ENCODE assay signal across 22 cellular contexts in genomic region chr5:75018805-75019587, GRCh38. TPM values are rescaled to one million over a fixed set of nuclear protein-coding genes. Genes with fewer than 3 reads are reported as not detected.
DNase-seq lines count a peak whose midpoint lies in the region; FAIRE-seq and TF ChIP-seq lines count a peak whose summit lies in the region.
"Had no signal": no experiment of that assay in that cellular context is flagged by ENCODE, and none has a peak within 500 bp of the region (broad histone marks: within the 10 kb centered on the region; RNA-seq: fewer than 3 reads in every experiment).

No MANE protein-coding gene starts in this region.

- H3K27me3 Mint-ChIP-seq in Calu3 (ENCODE audit: unreplicated experiment), result no peaks in the 10 kb centered on the region

- no peak for TF ChIP-seq CTCF in Calu3 (IDR thresholded peaks at IDR 0.05; ENCODE audit: unreplicated experiment)

- no peak for DNase-seq in Calu3
- DNase-seq in NCI-H226, result peak; percentile 62
- peak; percentile 83 for DNase-seq in cerebellar cortex (ENCODE audit: low spot score)
- no peak for DNase-seq in GDM1 (lab: John Stamatoyannopoulos, UW)
- DNase-seq in SHP77 treated with DMSO at 0.1 percent for 48 hours (lab: John Stamatoyannopoulos, UW), result no peak
- no peak for DNase-seq in KBM-7
- no peak for DNase-seq in iPS-NIHi11 (ENCODE audit: low spot score)
- DNase-seq: 8988T; AML-193; C1 segment of cervical spinal cord; CD8-positive, alpha-beta memory T cell; NCI-H1092 treated with DMSO at 0.1 percent for 48 hours; NCI-H1436 treated with DMSO at 0.1 percent for 48 hours; NCI-H1930; NCI-H2227 treated with DMSO at 0.1 percent for 48 hours; NCI-H510A treated with DMSO at 0.1 percent for 48 hours; OCI-M1; Right ventricle myocardium superior had no signal

- H3K36me3 Mint-ChIP-seq in Calu3 (ENCODE audit: insufficient read depth, unreplicated experiment), result no peaks in the 10 kb centered on the region

- H3K4me3 Mint-ChIP-seq in Calu3 (ENCODE audit: low read depth, unreplicated experiment), result no peak overlapping the region
- H3K4me3 Mint-ChIP-seq: CD8-positive, alpha-beta memory T cell; T-helper 1 cell treated with Interleukin-12 subunit alpha and Interleukin-12 subunit beta and Interleukin-4 antibody, amounts not matched to agents 30 μg/mL and 1 μg/mL, for 36 hours had no signal

- intact Hi-C loops in Calu3 (cut with micrococcal nuclease; ENCODE audit: unreplicated experiment), result loop anchor here (5.0 kb wide), 1 partner anchor 47 kb away; no protein-coding TSS in a partner anchor

- peak; percentile 99 for FAIRE-seq in G401.6 (lab: Jason Lieb, UNC)
- FAIRE-seq: H54, K562 had no signal

- peaks cover 56% of the 10 kb centered on the region for H3K4me1 Mint-ChIP-seq in Calu3 (ENCODE audit: low read depth, unreplicated experiment)

- peak overlapping the region; percentile 22 for H3K27ac Mint-ChIP-seq in Calu3 (ENCODE audit: unreplicated experiment)
- H3K27ac Mint-ChIP-seq: T-helper 1 cell treated with Interleukin-12 subunit alpha and Interleukin-12 subunit beta and Interleukin-4 antibody, amounts not matched to agents 30 μg/mL and 1 μg/mL, for 36 hours had no signal

- no TSS peak for BruUV-seq in Calu3 (replicated peaks; lab: Mats Ljungman, UMichigan)

- H3K9me3 Mint-ChIP-seq in Calu3 (ENCODE audit: low read depth, unreplicated experiment), result no peaks in the 10 kb centered on the region
- H3K9me3 Mint-ChIP-seq: CD8-positive, alpha-beta memory T cell; T-helper 1 cell treated with Interleukin-12 subunit alpha and Interleukin-12 subunit beta and Interleukin-4 antibody, amounts not matched to agents 30 μg/mL and 1 μg/mL, for 36 hours had no signal

- CTCF ChIA-PET in Calu3 (lab: Charles Lee), result no interaction called here

- in situ Hi-C loops in KBM-7 (cut with MboI; ENCODE audit: low pct_unique_long_range_greater_than_20kb, low sequenced_read_pairs), result no loop called here

RNA-seq across cellular contexts. Expression of gene GCNT4, which starts 33.4 kb away (rescaled TPM):
- 4.5 and 5.8 TPM in 2 replicates for total RNA-seq in Calu3 (2022)
- total RNA-seq: K562 had no signal

Comparison
In these comparisons a context has a peak if more than half of its experiments do, and no peak if none do; other contexts are left out.
1. DNase-seq: peak in NCI-H226 (single experiment) and cerebellar cortex (single experiment); none in Calu3 (single experiment), GDM1 (single experiment), SHP77 treated with DMSO at 0.1 percent for 48 hours (single experiment), KBM-7 (single experiment) and iPS-NIHi11 (single experiment).